29 cellular contexts compared by ENCODE assay signal in the genomic region with DNA sequence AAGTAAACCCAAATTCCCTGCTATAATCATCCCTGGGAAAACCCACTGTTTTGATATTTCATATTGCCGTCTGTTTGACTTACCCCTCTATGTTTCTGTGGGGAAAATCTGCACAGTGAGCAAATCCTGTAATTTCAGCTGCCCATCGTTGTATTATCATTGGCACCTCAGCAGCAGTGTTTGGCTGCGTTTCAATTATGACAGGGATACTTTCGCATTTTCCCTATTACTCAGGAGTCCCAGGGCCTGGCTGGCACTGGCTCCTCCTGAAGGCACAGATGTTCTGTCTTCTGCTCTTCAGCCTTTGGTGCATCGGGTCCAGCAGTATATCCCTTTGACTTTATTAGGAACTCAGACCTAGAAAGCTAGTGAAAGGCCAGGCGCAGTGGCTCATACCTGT. TPM values are rescaled to one million over a fixed set of nuclear protein-coding genes. Genes with fewer than 3 reads are reported as not detected.
A peak's percentile ranks its signal among the peaks of the same experiment; 100 is the strongest.
DNase-seq lines count a peak whose midpoint lies in the region; TF ChIP-seq lines count a peak whose summit lies in the region.
"Had no signal": no experiment of that assay in that cellular context is flagged by ENCODE, and none has a peak within 500 bp of the region (broad histone marks: within the 10 kb centered on the region; RNA-seq: fewer than 3 reads in every experiment).

No MANE protein-coding gene starts in this region.

- WGBS in mammary epithelial cell (ENCODE audit: low coverage, missing lambda C conversion rate), result 19% methylated on average over 6 of the region's 6 CpGs
- WGBS in prostate gland, result 62% methylated on average over 6 of the region's 6 CpGs

- peak overlapping the region; percentile 5 for H3K4me2 ChIP-seq in mammary epithelial cell (ENCODE audit: insufficient read depth, low read depth, low read length)

- DNase-seq in Daoy (ENCODE audit: low read depth) (peak; percentile 72), NCI-H2081 treated with DMSO at 0.1 percent for 48 hours (lab: John Stamatoyannopoulos, UW) (peak; percentile 31), mammary epithelial cell (peak; percentile 82), glomerular visceral epithelial cell (ENCODE audit: extremely low spot score) (peak; percentile 30), GM10266 (ENCODE audit: extremely low spot score) (no peak), prostate gland (ENCODE audit: low spot score) (no peak)
- no peak for DNase-seq in stimulated activated CD4-positive, alpha-beta T cell treated with anti-CD3 and anti-CD28 coated beads, Interleukin-15, amount 100 ng/mL, for 24 hours
- DNase-seq in activated CD4-positive, alpha-beta T cell treated with anti-CD3 and anti-CD28 coated beads for 48 hours, result no peak
- DNase-seq: activated CD4-positive, alpha-beta T cell treated with anti-CD3 and anti-CD28 coated beads, Interleukin-2, amount 50 U/mL, for 1 hour; activated CD8-positive, alpha-beta memory T cell treated with anti-CD3 and anti-CD28 coated beads, Interleukin-2, amount 50 U/mL, for 48 hours; activated effector memory CD4-positive, alpha-beta T cell treated with anti-CD3 and anti-CD28 coated beads, Interleukin-2, amount 50 U/mL, for 16 hours; caudate nucleus; CD4-positive, alpha-beta T cell; effector CD4-positive, alpha-beta T cell; H7; heart right ventricle; immature natural killer cell; left ventricle myocardium inferior; mucosa of descending colon; NCI-H526 treated with DMSO at 0.1 percent for 48 hours; Right ventricle myocardium superior; stimulated activated CD4-positive, alpha-beta T cell treated with anti-CD3 and anti-CD28 coated beads, Interleukin-2, amount 100 ng/mL, for 48 hours; transverse colon had no signal

- H4K20me1 ChIP-seq in mammary epithelial cell (ENCODE audit: insufficient read depth, low read length), result no peaks in the 10 kb centered on the region

- no peaks in the 10 kb centered on the region for H3K79me2 ChIP-seq in mammary epithelial cell (ENCODE audit: insufficient read depth, low read length)

- peak overlapping the region; percentile 18 for H2AFZ ChIP-seq in mammary epithelial cell (ENCODE audit: low read depth, low read length)

- CTCF ChIA-PET in mammary epithelial cell (lab: Charles Lee; ENCODE audit: low non-redundant PET), result no interaction called here

- H3K4me1 ChIP-seq in mammary epithelial cell (ENCODE audit: insufficient read depth, low read length), result peaks cover 11% of the 10 kb centered on the region
- no peaks in the 10 kb centered on the region for H3K4me1 ChIP-seq in prostate gland (replicated peaks)
- H3K4me1 ChIP-seq: esophagus muscularis mucosa, heart right ventricle, left ventricle myocardium inferior, transverse colon had no signal

- H3K27me3 ChIP-seq in mammary epithelial cell (ENCODE audit: insufficient read depth, low read length) (no peaks in the 10 kb centered on the region), prostate gland (replicated peaks; ENCODE audit: insufficient read depth) (no peaks in the 10 kb centered on the region)
- H3K27me3 ChIP-seq: esophagus muscularis mucosa, heart right ventricle, transverse colon had no signal

- dilution Hi-C loops in mammary epithelial cell (cut with HindIII; ENCODE audit: low sequenced_read_pairs), result no loop called here

- intact Hi-C loops in mammary epithelial cell (cut with micrococcal nuclease), result no loop called here
- intact Hi-C loops in prostate gland (cut with DNase I), result no loop called here

- BruUV-seq in mammary epithelial cell (replicated peaks; lab: Mats Ljungman, UMichigan), result no TSS peak

- in situ Hi-C loops in mammary epithelial cell (cut with MboI; ENCODE audit: low sequenced_read_pairs in 2 of 2), result no loop called here

- H3K9me3 ChIP-seq in mammary epithelial cell (replicated peaks; ENCODE audit: insufficient read depth, low read length) (no peaks in the 10 kb centered on the region), prostate gland (no peaks in the 10 kb centered on the region)
- H3K9me3 ChIP-seq: esophagus muscularis mucosa, heart right ventricle, left ventricle myocardium inferior, mucosa of descending colon, transverse colon had no signal

- H3K27ac ChIP-seq in mammary epithelial cell (ENCODE audit: insufficient read depth, low read depth, low read length) (no peak overlapping the region), prostate gland (no peak overlapping the region)
- H3K27ac ChIP-seq: esophagus muscularis mucosa, heart right ventricle, left ventricle myocardium inferior, transverse colon had no signal

- TF ChIP-seq POLR2A in prostate gland (IDR thresholded peaks at IDR 0.05), result no peak

- no peak overlapping the region for H3K4me3 ChIP-seq in mammary epithelial cell (replicated peaks in 1 of 3; ENCODE audit: insufficient read depth in 1 of 3, low read depth in 2 of 3, low read length in 3 of 3)
- no peak overlapping the region for H3K4me3 ChIP-seq in prostate gland
- H3K4me3 ChIP-seq: esophagus muscularis mucosa, heart right ventricle, left ventricle myocardium inferior, mucosa of descending colon, transverse colon had no signal

- no peak for TF ChIP-seq CTCF in mammary epithelial cell (conservative IDR thresholded peaks at IDR 0.05 in 1 of 2, IDR thresholded peaks at IDR 0.05 in 1 of 2; ENCODE audit: extremely low read depth in 1 of 2, insufficient read depth in 1 of 2, low read depth in 1 of 2, low read length in 2 of 2)
- no peak for TF ChIP-seq CTCF in GM10266 (IDR thresholded peaks at IDR 0.05; ENCODE audit: control insufficient read depth, insufficient read depth, low read depth, missing control alignments)
- no peak for TF ChIP-seq CTCF in prostate gland (IDR thresholded peaks at IDR 0.05)

- no peak overlapping the region for H3K9ac ChIP-seq in mammary epithelial cell (ENCODE audit: insufficient read depth, low read length)

- H3K36me3 ChIP-seq in mammary epithelial cell (ENCODE audit: insufficient read depth, low read length), result no peaks in the 10 kb centered on the region
- no peaks in the 10 kb centered on the region for H3K36me3 ChIP-seq in prostate gland
- H3K36me3 ChIP-seq: esophagus muscularis mucosa, heart right ventricle, left ventricle myocardium inferior, transverse colon had no signal

RNA-seq across cellular contexts. Expression of a gene that starts 12.2 kb away (rescaled TPM):
- 0.24 and 1.3 TPM in 2 replicates for total RNA-seq in Daoy (2014; rRNA removed; shearing (Covaris generic))
- total RNA-seq in mammary epithelial cell (not detected), prostate gland (not detected)
- 0.03 TPM for polyA plus RNA-seq in mammary epithelial cell
- polyA minus RNA-seq in mammary epithelial cell, result not detected
- total RNA-seq: CD4-positive, alpha-beta T cell; esophagus muscularis mucosa; H7; left ventricle myocardium inferior; neural crest cell; OCI-LY7; progenitor cell of endocrine pancreas; Right ventricle myocardium superior; skeletal muscle tissue; T-helper 1 cell treated with Interleukin-12 subunit alpha and Interleukin-12 subunit beta and Interleukin-4 antibody, amounts not matched to agents 30 ng/mL and 1 ng/mL, for 36 hours had no signal
- polyA plus RNA-seq: heart right ventricle, immature natural killer cell had no signal

RNA-seq across cellular contexts. Expression of a gene that starts 43.6 kb away (rescaled TPM):
- 0.11 and 0.36 TPM in 2 replicates for total RNA-seq in Daoy (2014; rRNA removed; shearing (Covaris generic))
- total RNA-seq in mammary epithelial cell (1 to 10 TPM in 1 of 2 donors, not detected in 1; 5.8 TPM), prostate gland (under 1 TPM in 1 of 2 donors, not detected in 1; 0.41 TPM)
- 0.53 TPM for polyA plus RNA-seq in mammary epithelial cell
- polyA minus RNA-seq in mammary epithelial cell, result not detected
- total RNA-seq: CD4-positive, alpha-beta T cell; H7; heart right ventricle; left ventricle myocardium inferior; neural crest cell; OCI-LY7; progenitor cell of endocrine pancreas; Right ventricle myocardium superior; skeletal muscle tissue; T-helper 1 cell treated with Interleukin-12 subunit alpha and Interleukin-12 subunit beta and Interleukin-4 antibody, amounts not matched to agents 30 ng/mL and 1 ng/mL, for 36 hours had no signal
- polyA plus RNA-seq: heart right ventricle, immature natural killer cell had no signal

Comparison
In these comparisons a context has a peak if more than half of its experiments do, and no peak if none do; other contexts are left out.
1. DNase-seq: peak in Daoy (single experiment), NCI-H2081 treated with DMSO at 0.1 percent for 48 hours (single experiment), mammary epithelial cell (single experiment) and glomerular visceral epithelial cell (single experiment); none in GM10266 (single experiment), prostate gland (single experiment), stimulated activated CD4-positive, alpha-beta T cell treated with anti-CD3 and anti-CD28 coated beads, Interleukin-15, amount 100 ng/mL, for 24 hours (single experiment) and activated CD4-positive, alpha-beta T cell treated with anti-CD3 and anti-CD28 coated beads for 48 hours (single experiment).